Comparison of ENCODE assay signal across 2 cellular contexts in the genomic region with DNA sequence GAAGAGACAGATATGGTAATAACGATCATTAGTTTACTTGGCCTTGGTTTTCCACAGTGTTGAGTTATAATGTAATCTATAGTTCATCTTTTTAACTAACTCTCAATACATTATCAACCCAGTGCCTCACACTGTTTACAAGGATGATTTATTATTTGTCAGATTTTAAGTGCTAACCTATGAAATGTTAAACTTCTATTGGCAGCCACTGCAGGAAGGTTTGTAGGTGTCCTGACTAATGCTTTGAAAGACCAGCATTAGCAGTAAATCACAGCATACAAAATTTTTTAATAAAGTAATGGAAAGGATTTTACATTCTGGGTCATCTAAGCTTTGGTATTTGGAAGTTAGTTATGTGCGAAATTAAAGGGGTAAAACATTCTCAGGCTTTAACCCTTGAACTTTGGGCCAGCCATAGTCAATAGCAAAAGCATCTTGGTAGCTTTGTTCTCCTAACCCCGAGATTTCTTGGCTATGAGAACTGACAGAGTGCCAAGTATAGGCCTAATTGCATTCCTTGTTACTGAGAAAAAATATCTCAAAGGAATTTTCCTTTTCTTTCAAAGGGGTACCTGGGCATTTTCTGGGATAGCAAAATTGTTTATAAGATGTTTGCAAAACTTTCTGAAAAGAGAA.
TF ChIP-seq lines count a peak whose summit lies in the region.

No MANE protein-coding gene starts in this region.

TF ChIP-seq in liver, 16 proteins besides CTCF, POLR2A, EP300 and RAD21:
- TF ChIP-seq, protein P1, sequence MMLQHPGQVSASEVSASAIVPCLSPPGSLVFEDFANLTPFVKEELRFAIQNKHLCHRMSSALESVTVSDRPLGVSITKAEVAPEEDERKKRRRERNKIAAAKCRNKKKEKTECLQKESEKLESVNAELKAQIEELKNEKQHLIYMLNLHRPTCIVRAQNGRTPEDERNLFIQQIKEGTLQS (IDR thresholded peaks at IDR 0.05) = no peak
- TF ChIP-seq TAF1 (conservative IDR thresholded peaks at IDR 0.05) = no peak
- TF ChIP-seq NR2F2 (IDR thresholded peaks at IDR 0.05) = peak; percentile 28

TF ChIP-seq in HepG2, 621 proteins besides CTCF, POLR2A, EP300 and RAD21:
- TF ChIP-seq ZBTB21 (CRISPR knock-in tag; IDR thresholded peaks at IDR 0.05) = no peak
- no peak for TF ChIP-seq ZNF782 (CRISPR knock-in tag; IDR thresholded peaks at IDR 0.05; ENCODE audit: borderline replicate concordance)
- TF ChIP-seq ZNF274 (CRISPR knock-in tag; IDR thresholded peaks at IDR 0.05) = no peak
- TF ChIP-seq ZNF3 (CRISPR knock-in tag; IDR thresholded peaks at IDR 0.05) = no peak
- no peak for TF ChIP-seq ZNF263 (CRISPR knock-in tag; IDR thresholded peaks at IDR 0.05)
- no peak for TF ChIP-seq ZNF577 (CRISPR knock-in tag; IDR thresholded peaks at IDR 0.05; ENCODE audit: borderline replicate concordance, low read depth)
